In the genomic region with DNA sequence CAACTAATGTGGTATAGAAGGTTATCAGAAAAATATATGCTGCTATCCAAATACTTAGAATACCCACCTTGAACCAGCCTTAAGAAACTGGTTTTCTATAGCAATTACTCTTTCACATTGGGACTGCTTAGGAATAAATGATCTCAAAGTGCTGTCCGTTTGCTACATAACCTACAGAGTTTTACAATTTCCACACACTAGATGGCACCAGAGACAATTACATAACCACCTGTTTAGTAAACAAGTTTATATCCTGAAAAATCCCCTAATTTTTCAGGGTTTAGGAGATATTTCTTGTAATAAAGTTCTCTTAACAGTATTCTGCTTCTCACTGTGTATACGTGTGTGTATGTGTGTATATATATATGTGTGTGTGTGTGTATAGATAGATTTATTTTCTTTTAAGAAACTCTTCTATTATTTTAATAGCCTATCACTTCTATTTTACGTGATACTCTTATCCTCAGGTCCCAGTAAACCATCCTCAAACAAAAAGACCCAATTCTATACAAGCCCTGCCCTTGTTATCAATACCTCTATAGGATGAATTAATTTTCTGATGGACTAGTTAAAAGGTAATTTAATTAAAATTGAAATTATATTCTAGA, we compare ENCODE assay signal across 9 cellular contexts. TPM values are rescaled to one million over a fixed set of nuclear protein-coding genes. Genes with fewer than 3 reads are reported as not detected.
DNase-seq lines count a peak whose midpoint lies in the region; ATAC-seq and TF ChIP-seq lines count a peak whose summit lies in the region.
"Had no signal": no experiment of that assay in that cellular context is flagged by ENCODE, and none has a peak within 500 bp of the region (broad histone marks: within the 10 kb centered on the region; RNA-seq: fewer than 3 reads in every experiment).

No MANE protein-coding gene starts in this region.

- H3K27ac ChIP-seq in OCI-LY3 (ENCODE audit: low read length), result no peak overlapping the region
- H3K27ac ChIP-seq in gastroesophageal sphincter, result no peak overlapping the region
- H3K27ac ChIP-seq: SJCRH30 had no signal

- 2% methylated on average over 3 of the region's 3 CpGs for WGBS in gastroesophageal sphincter (ENCODE audit: low coverage in 1 of 2), 2 donors

- no peak overlapping the region for H3K9ac ChIP-seq in OCI-LY3 (ENCODE audit: low read length)

- TF ChIP-seq EP300 in gastroesophageal sphincter (IDR thresholded peaks at IDR 0.05), result no peak

- H3K4me3 ChIP-seq in OCI-LY3 (ENCODE audit: low read length), result no peak overlapping the region
- H3K4me3 ChIP-seq in fibroblast of villous mesenchyme (ENCODE audit: low read depth, low read length), result no peak overlapping the region
- H3K4me3 ChIP-seq in gastroesophageal sphincter, result no peak overlapping the region
- H3K4me3 ChIP-seq: SJCRH30 had no signal

- no peaks in the 10 kb centered on the region for H3K4me1 ChIP-seq in OCI-LY3 (ENCODE audit: low read length)
- H3K4me1 ChIP-seq in gastroesophageal sphincter, result no peaks in the 10 kb centered on the region
- H3K4me1 ChIP-seq: SJCRH30 had no signal

- DNase-seq in DMS53 (lab: John Stamatoyannopoulos, UW), result peak; percentile 65
- peak; percentile 33 for DNase-seq in fibroblast of villous mesenchyme (ENCODE audit: low read depth)
- DNase-seq in activated naive CD4-positive, alpha-beta T cell treated with Interleukin-2 at 50 U/mL for 16 hours, result no peak
- DNase-seq in NCI-H187 treated with DMSO at 0.1 percent for 48 hours (lab: John Stamatoyannopoulos, UW), result no peak

- no peaks in the 10 kb centered on the region for H3K9me3 ChIP-seq in OCI-LY3 (ENCODE audit: insufficient read depth, low read length)
- H3K9me3 ChIP-seq in gastroesophageal sphincter, result no peaks in the 10 kb centered on the region
- H3K9me3 ChIP-seq: SJCRH30 had no signal

- TF ChIP-seq CTCF in OCI-LY3 (IDR thresholded peaks at IDR 0.05; ENCODE audit: low read depth, low read length) (peak; percentile 90), fibroblast of villous mesenchyme (IDR thresholded peaks at IDR 0.05; ENCODE audit: insufficient read depth, low read depth, low read length) (peak; percentile 40), gastroesophageal sphincter (IDR thresholded peaks at IDR 0.05) (peak in 1 of 4 experiments; percentile 28)

- no peak overlapping the region for H2AFZ ChIP-seq in OCI-LY3 (ENCODE audit: low read depth, low read length)

- no peaks in the 10 kb centered on the region for H4K20me1 ChIP-seq in OCI-LY3 (ENCODE audit: insufficient read depth, low read length)

- H3K27me3 ChIP-seq in OCI-LY3 (ENCODE audit: low read depth, low read length) (no peaks in the 10 kb centered on the region), gastroesophageal sphincter (no peaks in the 10 kb centered on the region)

- TF ChIP-seq POLR2A in gastroesophageal sphincter (IDR thresholded peaks at IDR 0.05), result no peak

- no peak overlapping the region for H3K4me2 ChIP-seq in OCI-LY3 (ENCODE audit: low read length)

- ATAC-seq in HG02678 (IDR thresholded peaks at IDR 0.05; ENCODE audit: unreplicated experiment) (peak; percentile 63), HG03045 (IDR thresholded peaks at IDR 0.05; ENCODE audit: unreplicated experiment) (no peak), gastroesophageal sphincter (no peak)

- no peaks in the 10 kb centered on the region for H3K79me2 ChIP-seq in OCI-LY3 (ENCODE audit: low read length)

- H3K36me3 ChIP-seq in OCI-LY3 (replicated peaks; ENCODE audit: low read depth, low read length), result no peaks in the 10 kb centered on the region
- no peaks in the 10 kb centered on the region for H3K36me3 ChIP-seq in gastroesophageal sphincter
- H3K36me3 ChIP-seq: SJCRH30 had no signal

RNA-seq across cellular contexts. Expression of gene OR5I1, which starts 6.7 kb away (rescaled TPM):
- total RNA-seq in fibroblast of villous mesenchyme, result not detected in 2 replicates
- not detected for total RNA-seq in gastroesophageal sphincter
- total RNA-seq: SJCRH30 had no signal

RNA-seq across cellular contexts. Expression of gene OR10AG1, which starts 26.9 kb away (rescaled TPM):
- total RNA-seq in fibroblast of villous mesenchyme (under 0.01 TPM in 1 of 2 replicates, not detected in the other), gastroesophageal sphincter (not detected)
- total RNA-seq: SJCRH30 had no signal

RNA-seq across cellular contexts. Expression of gene OR5W2, which starts 28.5 kb away (rescaled TPM):
- total RNA-seq in fibroblast of villous mesenchyme, result not detected in 2 replicates
- not detected for total RNA-seq in gastroesophageal sphincter
- total RNA-seq: SJCRH30 had no signal

RNA-seq across cellular contexts. Expression of gene OR5F1, which starts 51.5 kb away (rescaled TPM):
- total RNA-seq in fibroblast of villous mesenchyme, result not detected in 2 replicates
- not detected for total RNA-seq in gastroesophageal sphincter
- total RNA-seq: SJCRH30 had no signal

RNA-seq across cellular contexts. Expression of gene TRIM51, which starts 59.8 kb away (rescaled TPM):
- total RNA-seq in fibroblast of villous mesenchyme, result not detected in 2 replicates
- total RNA-seq in gastroesophageal sphincter, result not detected
- total RNA-seq: SJCRH30 had no signal

Comparison
In these comparisons a context has a peak if more than half of its experiments do, and no peak if none do; other contexts are left out.
1. DNase-seq: peak in DMS53 (single experiment) and fibroblast of villous mesenchyme (single experiment); none in activated naive CD4-positive, alpha-beta T cell treated with Interleukin-2 at 50 U/mL for 16 hours (single experiment) and NCI-H187 treated with DMSO at 0.1 percent for 48 hours (single experiment).